17 cellular contexts compared by ENCODE assay signal in the genomic region with DNA sequence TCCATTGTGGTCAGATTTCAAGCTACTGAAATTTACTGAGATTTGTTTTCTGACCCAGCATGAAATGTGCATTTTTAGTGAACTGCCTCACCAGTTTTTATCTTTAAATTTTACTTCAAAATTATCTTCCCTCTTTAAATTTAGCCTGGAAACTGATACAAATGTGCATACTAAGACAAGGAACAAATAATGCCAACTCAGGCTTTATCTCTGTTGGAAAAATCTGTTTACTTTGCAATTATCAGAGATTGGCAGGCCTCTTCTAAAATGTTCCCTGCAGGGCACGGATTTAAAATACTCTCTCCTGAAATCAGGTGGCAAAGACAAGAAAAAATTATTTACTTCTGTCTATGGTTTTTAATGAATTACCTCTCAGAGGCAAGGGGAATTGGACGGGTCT.
"Had no signal": no experiment of that assay in that cellular context is flagged by ENCODE, and none has a peak within 500 bp of the region (broad histone marks: within the 10 kb centered on the region; RNA-seq: fewer than 3 reads in every experiment).

No MANE protein-coding gene starts in this region.

- H3K36me3 Mint-ChIP-seq: activated naive CD8-positive, alpha-beta T cell treated with anti-CD3 and anti-CD28 coated beads, Interleukin-2, amount 10 ng/mL, durations not matched to agents 7 days and 5 days; naive B cell had no signal

- DNase-seq: activated CD4-positive, CD25-positive, alpha-beta regulatory T cell treated with anti-CD3 and anti-CD28 coated beads, Interleukin-2, amount 50 U/mL, for 72 hours; activated naive CD4-positive, alpha-beta T cell; activated naive CD8-positive, alpha-beta T cell treated with anti-CD3 and anti-CD28 coated beads, Interleukin-2, amount 10 ng/mL, durations not matched to agents 7 days and 5 days; activated T-cell treated with anti-CD3 and anti-CD28 coated beads for 4 hours; anterior cingulate cortex; brain microvascular endothelial cell; effector CD4-positive, alpha-beta T cell; esophagus squamous epithelium; hippocampal formation; left ventricle myocardium inferior; naive B cell; ovary; sigmoid colon; spleen; tibial artery had no signal

- H3K27ac ChIP-seq: brain microvascular endothelial cell, coronary artery, esophagus squamous epithelium, left ventricle myocardium inferior, ovary, sigmoid colon, spleen, tibial artery had no signal

- H3K9me3 Mint-ChIP-seq: activated naive CD8-positive, alpha-beta T cell treated with anti-CD3 and anti-CD28 coated beads, Interleukin-2, amount 10 ng/mL, durations not matched to agents 7 days and 5 days; central memory CD8-positive, alpha-beta T cell had no signal

- H3K4me1 Mint-ChIP-seq: activated naive CD8-positive, alpha-beta T cell treated with anti-CD3 and anti-CD28 coated beads, Interleukin-2, amount 10 ng/mL, durations not matched to agents 7 days and 5 days; central memory CD8-positive, alpha-beta T cell; naive B cell had no signal

- H3K27ac Mint-ChIP-seq: activated naive CD8-positive, alpha-beta T cell treated with anti-CD3 and anti-CD28 coated beads, Interleukin-2, amount 10 ng/mL, durations not matched to agents 7 days and 5 days had no signal

- H3K4me3 Mint-ChIP-seq: activated naive CD8-positive, alpha-beta T cell treated with anti-CD3 and anti-CD28 coated beads, Interleukin-2, amount 10 ng/mL, durations not matched to agents 7 days and 5 days; central memory CD8-positive, alpha-beta T cell; naive B cell had no signal
